Comparison of ENCODE assay signal across 1 cellular context in the genomic region with DNA sequence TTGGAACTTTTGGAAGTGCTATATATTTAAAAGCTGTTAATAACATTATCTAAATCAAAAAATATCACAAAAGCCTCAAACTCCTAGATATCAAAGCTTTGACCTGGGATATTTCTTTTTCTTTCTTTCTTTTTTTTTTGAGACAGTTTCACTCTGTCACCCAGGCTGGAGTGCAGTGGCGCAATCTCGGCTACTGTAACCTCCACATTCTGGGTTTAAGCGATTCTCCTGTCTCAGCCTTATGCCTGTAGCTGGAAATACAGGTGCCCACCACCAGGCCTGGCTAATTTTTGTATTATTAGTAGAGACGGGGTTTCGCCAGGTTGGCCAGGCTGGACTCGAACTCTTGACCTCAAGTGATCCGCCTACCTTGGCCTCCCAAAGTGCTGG.
TF ChIP-seq lines count a peak whose summit lies in the region.

No MANE protein-coding gene starts in this region.

TF ChIP-seq in endothelial cell of umbilical vein, 7 proteins besides CTCF, POLR2A, EP300 and RAD21:
- TF ChIP-seq POLR2AphosphoS5 (IDR thresholded peaks at IDR 0.05; ENCODE audit: insufficient read depth, low read depth, low read length) (no peak), MAX (IDR thresholded peaks at IDR 0.05; ENCODE audit: insufficient read depth, insufficient read length) (no peak), JUN (IDR thresholded peaks at IDR 0.05; ENCODE audit: borderline replicate concordance, insufficient read depth, insufficient read length, low read depth) (no peak), EZH2 (IDR thresholded peaks at IDR 0.05; ENCODE audit: borderline replicate concordance, low read depth, low read length, severe bottlenecking) (no peak), GATA2 (IDR thresholded peaks at IDR 0.05; ENCODE audit: insufficient read depth, insufficient read length, low read depth, low read length) (no peak), MYC (IDR thresholded peaks at IDR 0.05; ENCODE audit: low read depth, low read length) (no peak), FOS (IDR thresholded peaks at IDR 0.05; ENCODE audit: borderline replicate concordance, insufficient read depth, low read length) (no peak)
